In the genomic region with DNA sequence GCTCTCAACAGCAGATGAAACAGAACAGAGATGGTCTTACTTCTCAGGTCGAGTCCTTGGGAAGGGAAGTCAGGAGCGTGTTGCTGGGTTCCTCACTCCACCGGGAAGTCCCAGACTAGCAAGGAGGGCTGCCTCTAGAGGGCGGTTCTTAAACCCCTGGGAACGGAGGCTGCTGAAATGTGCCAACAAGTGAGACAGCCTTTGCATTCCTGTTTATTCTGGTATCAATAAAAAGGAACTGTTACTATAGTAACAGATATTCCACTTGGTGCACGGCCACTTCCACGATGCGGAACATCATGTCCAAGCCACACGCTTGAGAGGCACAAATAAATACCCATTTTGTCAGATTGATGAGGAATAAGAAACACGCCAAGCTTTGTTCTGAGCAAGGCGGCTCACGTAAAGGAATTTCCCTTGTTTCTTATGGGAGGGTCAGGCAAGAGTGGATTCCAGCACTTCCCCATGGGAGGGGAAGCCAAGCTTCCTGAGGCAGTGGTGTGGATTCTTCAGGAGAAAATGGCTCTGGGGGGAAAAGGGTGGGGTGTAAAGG, we compare ENCODE assay signal across 7 cellular contexts. TPM values are rescaled to one million over a fixed set of nuclear protein-coding genes. Genes with fewer than 3 reads are reported as not detected.
DNase-seq lines count a peak whose midpoint lies in the region; ATAC-seq and TF ChIP-seq lines count a peak whose summit lies in the region.

A gene with protein sequence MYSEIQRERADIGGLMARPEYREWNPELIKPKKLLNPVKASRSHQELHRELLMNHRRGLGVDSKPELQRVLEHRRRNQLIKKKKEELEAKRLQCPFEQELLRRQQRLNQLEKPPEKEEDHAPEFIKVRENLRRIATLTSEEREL (minus strand): TSS at position 123 of the 553 bp plus-strand sequence. CDS start 7,531 bp downstream, outside the sequence.

- H3K27me3 Mint-ChIP-seq in type B pancreatic cell (peaks cover 24% of the 10 kb centered on the region), T-helper 17 cell (peaks cover 27% of the 10 kb centered on the region)

- ATAC-seq in HG02759 (IDR thresholded peaks at IDR 0.05; ENCODE audit: unreplicated experiment) (no peak), T-helper 17 cell (no peak)

- H3K4me1 Mint-ChIP-seq in type B pancreatic cell (ENCODE audit: unreplicated experiment): peaks cover 26% of the 10 kb centered on the region
- H3K4me1 Mint-ChIP-seq in T-helper 17 cell: no peaks in the 10 kb centered on the region

- H3K36me3 Mint-ChIP-seq in type B pancreatic cell (peaks cover 2% of the 10 kb centered on the region), T-helper 17 cell (ENCODE audit: low read depth) (no peaks in the 10 kb centered on the region)

- peaks cover 2% of the 10 kb centered on the region for H3K9me3 Mint-ChIP-seq in type B pancreatic cell

- peak; percentile 36 for DNase-seq in SK-MEL-5 (ENCODE audit: low read depth, low spot score)
- peak; percentile 68 for DNase-seq in fibroblast of mammary gland (ENCODE audit: low read depth)
- no peak for DNase-seq in mesenteric fat pad (ENCODE audit: low spot score)
- no peak for DNase-seq in type B pancreatic cell (ENCODE audit: extremely low spot score, unreplicated experiment)
- DNase-seq in T-helper 17 cell: no peak
- DNase-seq in SHP77 treated with DMSO at 0.1 percent for 48 hours (lab: John Stamatoyannopoulos, UW): no peak

- H3K4me3 Mint-ChIP-seq in type B pancreatic cell (peak within 1 kb of the TSS; percentile 22), T-helper 17 cell (no peak within 1 kb of the TSS)

- H3K4me3 ChIP-seq in fibroblast of mammary gland (ENCODE audit: control insufficient read depth, low read depth, low read length): no peak within 1 kb of the TSS

- TF ChIP-seq CTCF in fibroblast of mammary gland (conservative IDR thresholded peaks at IDR 0.05; ENCODE audit: control insufficient read depth, insufficient read depth, low read depth, low read length) (peak; percentile 20), type B pancreatic cell (conservative IDR thresholded peaks at IDR 0.05) (no peak)

- no peaks in the 10 kb centered on the region for H3K9me3 ChIP-seq in T-helper 17 cell (ENCODE audit: control insufficient read depth, low read length, poor library complexity, severe bottlenecking)

- H3K27ac Mint-ChIP-seq in type B pancreatic cell (no peak within 1 kb of the TSS), T-helper 17 cell (no peak within 1 kb of the TSS)

- in situ Hi-C loops in SK-MEL-5 (cut with HindIII; ENCODE audit: low pct_unique_long_range_greater_than_20kb, low sequenced_read_pairs): no loop called here

RNA-seq across cellular contexts. Expression of the gene that starts here (rescaled TPM):
- total RNA-seq in SK-MEL-5 (2014; rRNA removed; shearing (Covaris generic)): not detected in 2 replicates
- not detected in 2 replicates for polyA plus RNA-seq in SK-MEL-5 (2015; cell fraction: cytosol; rRNA removed)
- not detected in 2 replicates for polyA plus RNA-seq in SK-MEL-5 (2015; cell fraction: nucleus; rRNA removed)
- total RNA-seq in mesenteric fat pad: 39.2 TPM
- total RNA-seq in type B pancreatic cell (ENCODE audit: low replicate concordance): 2.9 and 4.5 TPM in 2 replicates
- not detected for total RNA-seq in T-helper 17 cell

Comparison
In these comparisons a context has a peak if more than half of its experiments do, and no peak if none do; other contexts are left out.
1. Peak in DNase-seq in SK-MEL-5; RNA of the gene not detected or under 1 TPM.